In genomic region chr11:95977534-95978174, GRCh38 we compare ENCODE assay signal across 1 cellular context.
A peak's percentile ranks its signal among the peaks of the same experiment; 100 is the strongest.
TF ChIP-seq lines count a peak whose summit lies in the region.

No MANE protein-coding gene starts in this region.

TF ChIP-seq in IMR-90, 13 proteins besides CTCF, POLR2A, EP300 and RAD21 (continued from another document):
- TF ChIP-seq NFE2L2 (IDR thresholded peaks at IDR 0.05; ENCODE audit: low read depth, low read length) (peak; percentile 30; the same call in 1 of the 2 replicates), RCOR1 (IDR thresholded peaks at IDR 0.05; ENCODE audit: insufficient replicate concordance, low read length) (no peak), SMC3 (IDR thresholded peaks at IDR 0.05; ENCODE audit: low read depth, low read length) (no peak)
